9 cellular contexts compared by ENCODE assay signal in the genomic region with DNA sequence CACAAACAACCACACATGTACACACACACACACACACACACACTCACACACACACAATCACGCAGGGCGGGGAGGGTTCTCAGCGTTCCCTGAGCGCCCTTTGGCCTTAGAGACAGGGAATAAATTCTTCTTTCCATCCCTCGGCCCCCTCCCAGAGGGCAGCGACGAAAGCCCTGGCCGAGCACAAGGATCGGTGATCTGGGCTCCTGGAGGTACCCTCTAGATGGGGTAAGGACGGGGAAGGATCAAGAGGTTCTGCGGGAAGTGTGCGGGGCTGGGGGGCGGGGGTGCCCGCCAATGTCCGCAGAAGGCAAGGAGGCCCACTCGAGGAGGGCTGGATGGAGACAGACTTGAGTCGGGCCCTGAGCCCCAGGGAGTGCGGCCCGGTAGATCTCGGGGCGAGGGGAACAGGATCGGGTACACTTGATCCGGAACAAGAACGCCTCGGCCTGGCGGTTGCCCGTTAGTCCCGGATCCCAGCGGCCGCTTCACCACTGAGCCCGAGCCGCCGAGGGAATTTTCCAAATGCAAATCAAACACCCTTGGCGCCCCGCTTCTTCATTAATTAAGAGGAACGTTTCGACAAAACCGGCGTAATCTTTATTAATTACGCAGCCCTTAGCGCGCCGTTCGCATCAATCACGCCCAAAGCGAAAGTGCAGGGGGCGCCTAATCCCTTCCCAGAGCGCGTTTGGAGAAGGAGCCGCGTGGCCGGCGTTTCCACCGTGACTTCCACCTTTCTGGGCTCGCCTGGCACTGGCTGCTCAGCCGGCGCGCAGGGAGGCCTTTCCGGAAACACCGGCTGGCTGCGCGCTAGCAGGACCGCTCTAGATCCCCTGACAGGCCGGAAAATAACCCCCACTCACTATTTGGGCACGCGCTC. TPM values are rescaled to one million over a fixed set of nuclear protein-coding genes. Genes with fewer than 3 reads are reported as not detected.
A peak's percentile ranks its signal among the peaks of the same experiment; 100 is the strongest.
DNase-seq lines count a peak whose midpoint lies in the region; ATAC-seq and TF ChIP-seq lines count a peak whose summit lies in the region.
"Had no signal": no experiment of that assay in that cellular context is flagged by ENCODE, and none has a peak within 500 bp of the region (broad histone marks: within the 10 kb centered on the region; RNA-seq: fewer than 3 reads in every experiment).

No MANE protein-coding gene starts in this region.

- H3K27me3 ChIP-seq in ascending aorta (peaks cover 51% of the 10 kb centered on the region), testis (peaks cover 2% of the 10 kb centered on the region)

- no peak for DNase-seq in ascending aorta (ENCODE audit: low spot score in 2 of 2)
- peak; percentile 84 for DNase-seq in left kidney (ENCODE audit: low read depth, low spot score)
- no peak for DNase-seq in testis
- no peak for DNase-seq in nucleus accumbens (lab: John Stamatoyannopoulos, UW)
- DNase-seq in hypothalamus (lab: John Stamatoyannopoulos, UW), result no peak
- no peak for DNase-seq in RKO (ENCODE audit: low spot score)

- H3K36me3 ChIP-seq in ascending aorta, result no peaks in the 10 kb centered on the region
- H3K36me3 ChIP-seq in testis (ENCODE audit: low read depth, missing control alignments), result no peaks in the 10 kb centered on the region

- TF ChIP-seq CTCF in ascending aorta (IDR thresholded peaks at IDR 0.05) (no peak), testis (IDR thresholded peaks at IDR 0.05) (no peak)

- ATAC-seq in HG03432 (IDR thresholded peaks at IDR 0.05; ENCODE audit: unreplicated experiment), result peak; percentile 42

- TF ChIP-seq POLR2A in testis (IDR thresholded peaks at IDR 0.05), result no peak

- H3K27ac ChIP-seq in ascending aorta (no peak overlapping the region), testis (no peak overlapping the region)

- H3K9me3 ChIP-seq in ascending aorta (no peaks in the 10 kb centered on the region), testis (no peaks in the 10 kb centered on the region)

- WGBS in testis, 2 donors, result 1 to 2% methylated on average over 36 to 66 of the region's 66 CpGs

- peaks cover 0 to 13% of the 10 kb centered on the region in 2 donors for H3K4me1 ChIP-seq in ascending aorta
- H3K4me1 ChIP-seq in testis, result peaks cover 3% of the 10 kb centered on the region

- peak overlapping the region; percentile 60; the same call in 1 of the 2 replicates for H3K4me3 ChIP-seq in GM08714 (ENCODE audit: low read length)
- peak overlapping the region; percentile 49 to 58 for H3K4me3 ChIP-seq in ascending aorta
- peak overlapping the region; percentile 20 to 46 for H3K4me3 ChIP-seq in testis

- intact Hi-C loops in ascending aorta (cut with DNase I) (no loop called here), testis (cut with DNase I; ENCODE audit: low total_unique reads) (no loop called here)

RNA-seq across cellular contexts. Expression of a gene that starts 7.0 kb away (rescaled TPM):
- total RNA-seq in ascending aorta (not detected), testis (1 to 10 TPM; 4.8 to 4.9 TPM)
- 6.0 TPM for polyA plus RNA-seq in testis (ENCODE audit: insufficient read depth, low read depth, low replicate concordance)
- total RNA-seq: T-helper 2 cell treated with Interferon-gamma antibody and Interleukin-4, amounts not matched to agents 100 ng/mL and 5 ng/mL, for 36 hours had no signal
